ENCODE assay signal across 2 cellular contexts in the genomic region with DNA sequence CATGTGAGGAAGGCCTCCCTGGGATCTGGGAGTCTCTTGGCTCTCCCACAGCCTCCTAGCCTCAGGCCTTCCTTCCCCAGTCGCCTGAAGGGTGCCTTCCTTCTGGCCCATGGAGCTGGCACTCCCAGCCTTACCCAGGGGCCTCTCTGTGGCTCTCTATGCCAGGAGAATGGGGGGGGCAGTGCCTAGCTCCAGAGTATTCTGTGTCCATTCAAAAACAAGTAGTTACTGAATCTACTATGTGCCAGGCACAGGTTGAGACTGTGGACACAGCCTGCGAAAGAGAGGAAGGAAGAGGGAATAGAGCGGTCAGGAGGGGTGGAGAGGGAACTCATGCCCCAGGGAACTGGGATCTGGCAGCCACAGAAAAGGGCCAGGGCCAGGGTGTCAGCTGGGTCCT.
TF ChIP-seq lines count a peak whose summit lies in the region.

No MANE protein-coding gene starts in this region.

TF ChIP-seq in SK-N-SH, 30 proteins besides CTCF, POLR2A, EP300 and RAD21 (continued from another document):
- TF ChIP-seq GABPA (IDR thresholded peaks at IDR 0.05; ENCODE audit: low read depth) (no peak), YY1 (IDR thresholded peaks at IDR 0.05; ENCODE audit: low read depth) (no peak), RFX5 (IDR thresholded peaks at IDR 0.05; ENCODE audit: low read length) (no peak), ELF1 (IDR thresholded peaks at IDR 0.05) (no peak), POLR2AphosphoS5 (IDR thresholded peaks at IDR 0.05; ENCODE audit: low read depth, low read length) (no peak), JUND (IDR thresholded peaks at IDR 0.05) (no peak), FOSL2 (IDR thresholded peaks at IDR 0.05; ENCODE audit: borderline replicate concordance, low read depth) (no peak), TEAD4 (IDR thresholded peaks at IDR 0.05; ENCODE audit: borderline replicate concordance, insufficient read depth) (no peak), RCOR1 (IDR thresholded peaks at IDR 0.05; ENCODE audit: low read length) (no peak), MEF2A (IDR thresholded peaks at IDR 0.05; ENCODE audit: borderline replicate concordance, low read depth) (no peak), USF2 (IDR thresholded peaks at IDR 0.05; ENCODE audit: borderline replicate concordance, low read depth, low read length) (no peak), SMC3 (IDR thresholded peaks at IDR 0.05; ENCODE audit: low read depth, low read length) (no peak), FOXJ3 (CRISPR knock-in tag; IDR thresholded peaks at IDR 0.05) (no peak), FOXM1 (IDR thresholded peaks at IDR 0.05; ENCODE audit: low read depth) (no peak), EZH2phosphoT487 (IDR thresholded peaks at IDR 0.05; ENCODE audit: borderline replicate concordance, low read depth) (no peak), NFIC (IDR thresholded peaks at IDR 0.05; ENCODE audit: borderline replicate concordance) (no peak)
- TF ChIP-seq, protein P1, sequence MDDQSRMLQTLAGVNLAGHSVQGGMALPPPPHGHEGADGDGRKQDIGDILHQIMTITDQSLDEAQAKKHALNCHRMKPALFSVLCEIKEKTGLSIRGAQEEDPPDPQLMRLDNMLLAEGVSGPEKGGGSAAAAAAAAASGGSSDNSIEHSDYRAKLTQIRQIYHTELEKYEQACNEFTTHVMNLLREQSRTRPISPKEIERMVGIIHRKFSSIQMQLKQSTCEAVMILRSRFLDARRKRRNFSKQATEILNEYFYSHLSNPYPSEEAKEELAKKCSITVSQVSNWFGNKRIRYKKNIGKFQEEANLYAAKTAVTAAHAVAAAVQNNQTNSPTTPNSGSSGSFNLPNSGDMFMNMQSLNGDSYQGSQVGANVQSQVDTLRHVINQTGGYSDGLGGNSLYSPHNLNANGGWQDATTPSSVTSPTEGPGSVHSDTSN (IDR thresholded peaks at IDR 0.05): no peak
- TF ChIP-seq, protein P2, sequence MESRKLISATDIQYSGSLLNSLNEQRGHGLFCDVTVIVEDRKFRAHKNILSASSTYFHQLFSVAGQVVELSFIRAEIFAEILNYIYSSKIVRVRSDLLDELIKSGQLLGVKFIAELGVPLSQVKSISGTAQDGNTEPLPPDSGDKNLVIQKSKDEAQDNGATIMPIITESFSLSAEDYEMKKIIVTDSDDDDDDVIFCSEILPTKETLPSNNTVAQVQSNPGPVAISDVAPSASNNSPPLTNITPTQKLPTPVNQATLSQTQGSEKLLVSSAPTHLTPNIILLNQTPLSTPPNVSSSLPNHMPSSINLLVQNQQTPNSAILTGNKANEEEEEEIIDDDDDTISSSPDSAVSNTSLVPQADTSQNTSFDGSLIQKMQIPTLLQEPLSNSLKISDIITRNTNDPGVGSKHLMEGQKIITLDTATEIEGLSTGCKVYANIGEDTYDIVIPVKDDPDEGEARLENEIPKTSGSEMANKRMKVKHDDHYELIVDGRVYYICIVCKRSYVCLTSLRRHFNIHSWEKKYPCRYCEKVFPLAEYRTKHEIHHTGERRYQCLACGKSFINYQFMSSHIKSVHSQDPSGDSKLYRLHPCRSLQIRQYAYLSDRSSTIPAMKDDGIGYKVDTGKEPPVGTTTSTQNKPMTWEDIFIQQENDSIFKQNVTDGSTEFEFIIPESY (IDR thresholded peaks at IDR 0.05; ENCODE audit: borderline replicate concordance, low read depth): no peak

TF ChIP-seq in SK-N-SH treated with all-trans-retinoic acid at 6 μM for 48 hours, 23 proteins besides CTCF, POLR2A, EP300 and RAD21:
- TF ChIP-seq ZC3H10 (CRISPR knock-in tag; IDR thresholded peaks at IDR 0.05) (no peak), ARNTL (CRISPR knock-in tag; IDR thresholded peaks at IDR 0.05; ENCODE audit: borderline replicate concordance, low read depth) (no peak), GLIS3 (CRISPR knock-in tag; IDR thresholded peaks at IDR 0.05) (no peak), ZFP30 (CRISPR knock-in tag; IDR thresholded peaks at IDR 0.05) (no peak), ZNF8 (CRISPR knock-in tag; IDR thresholded peaks at IDR 0.05) (no peak), RARB (CRISPR knock-in tag; IDR thresholded peaks at IDR 0.05) (no peak), ISL1 (CRISPR knock-in tag; IDR thresholded peaks at IDR 0.05) (no peak), OSR1 (CRISPR knock-in tag; IDR thresholded peaks at IDR 0.05) (no peak), TCF4 (CRISPR knock-in tag; IDR thresholded peaks at IDR 0.05; ENCODE audit: borderline replicate concordance) (no peak)
TF ChIP-seq in SK-N-SH treated with all-trans-retinoic acid at 6 μM for 48 hours: peak in this region for 0.
